ENCODE assay signal across 1 cellular context in the genomic region with DNA sequence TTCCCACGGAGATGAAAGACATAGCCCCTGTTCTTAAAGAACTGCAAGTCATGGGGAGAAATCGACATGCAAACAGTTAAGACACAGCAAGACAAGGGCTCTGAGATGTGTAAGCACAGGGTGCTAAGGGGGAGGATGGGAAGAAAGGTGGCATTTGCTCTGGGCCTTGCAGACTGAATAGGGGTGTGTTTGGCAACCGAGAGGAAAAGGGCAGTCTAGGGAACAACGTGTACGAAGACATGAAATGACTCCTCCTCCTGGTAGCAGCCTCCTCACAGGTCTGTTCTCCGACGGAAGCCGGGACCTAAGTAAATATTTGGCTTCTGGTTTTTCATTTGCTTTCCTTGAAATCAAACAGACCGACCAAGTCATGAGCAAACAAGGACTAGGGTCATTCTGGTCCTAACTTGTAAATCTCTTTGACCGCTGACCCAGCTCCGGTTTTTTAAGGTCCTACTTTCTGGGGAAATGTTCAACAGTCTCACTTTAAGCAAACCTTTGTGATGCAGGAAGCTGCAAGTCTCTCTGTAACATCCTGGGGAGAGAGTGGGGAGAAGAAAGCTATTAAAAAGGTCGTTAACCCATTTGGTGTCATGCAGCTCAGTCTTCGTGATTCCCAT.
TF ChIP-seq lines count a peak whose summit lies in the region.

No MANE protein-coding gene starts in this region.

TF ChIP-seq in liver, 16 proteins besides CTCF, POLR2A, EP300 and RAD21 (continued from another document):
- TF ChIP-seq, protein P1, sequence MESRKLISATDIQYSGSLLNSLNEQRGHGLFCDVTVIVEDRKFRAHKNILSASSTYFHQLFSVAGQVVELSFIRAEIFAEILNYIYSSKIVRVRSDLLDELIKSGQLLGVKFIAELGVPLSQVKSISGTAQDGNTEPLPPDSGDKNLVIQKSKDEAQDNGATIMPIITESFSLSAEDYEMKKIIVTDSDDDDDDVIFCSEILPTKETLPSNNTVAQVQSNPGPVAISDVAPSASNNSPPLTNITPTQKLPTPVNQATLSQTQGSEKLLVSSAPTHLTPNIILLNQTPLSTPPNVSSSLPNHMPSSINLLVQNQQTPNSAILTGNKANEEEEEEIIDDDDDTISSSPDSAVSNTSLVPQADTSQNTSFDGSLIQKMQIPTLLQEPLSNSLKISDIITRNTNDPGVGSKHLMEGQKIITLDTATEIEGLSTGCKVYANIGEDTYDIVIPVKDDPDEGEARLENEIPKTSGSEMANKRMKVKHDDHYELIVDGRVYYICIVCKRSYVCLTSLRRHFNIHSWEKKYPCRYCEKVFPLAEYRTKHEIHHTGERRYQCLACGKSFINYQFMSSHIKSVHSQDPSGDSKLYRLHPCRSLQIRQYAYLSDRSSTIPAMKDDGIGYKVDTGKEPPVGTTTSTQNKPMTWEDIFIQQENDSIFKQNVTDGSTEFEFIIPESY (IDR thresholded peaks at IDR 0.05): peak; percentile 48
- TF ChIP-seq HNF4G (IDR thresholded peaks at IDR 0.05) (no peak), MAX (IDR thresholded peaks at IDR 0.05) (peak; percentile 80), RXRA (IDR thresholded peaks at IDR 0.05) (peak; percentile 81 to 90), GABPA (IDR thresholded peaks at IDR 0.05 in 1 of 2, conservative IDR thresholded peaks at IDR 0.05 in 1 of 2) (peak in 1 of 2 donors; percentile 47), YY1 (IDR thresholded peaks at IDR 0.05) (peak; percentile 40), FOXA2 (IDR thresholded peaks at IDR 0.05) (peak; percentile 74), JUND (IDR thresholded peaks at IDR 0.05) (peak in 1 of 2 donors; percentile 66)
